ENCODE assay signal across 11 cellular contexts in genomic region chr13:113109151-113110047, GRCh38. TPM values are rescaled to one million over a fixed set of nuclear protein-coding genes. Genes with fewer than 3 reads are reported as not detected.
DNase-seq lines count a peak whose midpoint lies in the region; ATAC-seq and TF ChIP-seq lines count a peak whose summit lies in the region.
"Had no signal": no experiment of that assay in that cellular context is flagged by ENCODE, and none has a peak within 500 bp of the region (broad histone marks: within the 10 kb centered on the region; RNA-seq: fewer than 3 reads in every experiment).

No MANE protein-coding gene starts in this region.

- H3K9me3 Mint-ChIP-seq in glutamatergic neuron (ENCODE audit: unreplicated experiment) (peaks cover 6% of the 10 kb centered on the region), neural crest cell (no peaks in the 10 kb centered on the region)

- no peak overlapping the region for H3K4me3 Mint-ChIP-seq in glutamatergic neuron (ENCODE audit: unreplicated experiment)
- H3K4me3 Mint-ChIP-seq in neural crest cell = peak overlapping the region; percentile 69

- H3K27ac Mint-ChIP-seq in glutamatergic neuron (ENCODE audit: unreplicated experiment) = no peak overlapping the region
- no peak overlapping the region for H3K27ac Mint-ChIP-seq in neural crest cell (ENCODE audit: unreplicated experiment)

- ATAC-seq in left lobe of liver = no peak

- no peak for TF ChIP-seq CTCF in glutamatergic neuron (IDR thresholded peaks at IDR 0.05; ENCODE audit: partially characterized antibody, unreplicated experiment)
- no peak for TF ChIP-seq CTCF in neural crest cell (conservative IDR thresholded peaks at IDR 0.05)

- DNase-seq in stimulated activated CD4-positive, alpha-beta T cell treated with anti-CD3 and anti-CD28 coated beads, Interleukin-15, amount 100 ng/mL, for 24 hours = peak; percentile 23
- DNase-seq in stimulated activated CD4-positive, alpha-beta T cell treated with anti-CD3 and anti-CD28 coated beads, Interleukin-4, amount 100 ng/mL, for 4 hours = no peak
- DNase-seq in glutamatergic neuron (peak; percentile 44), neural crest cell (ENCODE audit: low read depth, low spot score) (no peak), left lobe of liver (ENCODE audit: low spot score) (no peak), NCI-H2029 treated with DMSO at 0.1 percent for 48 hours (lab: John Stamatoyannopoulos, UW) (no peak), amygdala (lab: John Stamatoyannopoulos, UW) (no peak)
- no peak for DNase-seq in stimulated activated CD4-positive, alpha-beta T cell treated with anti-CD3 and anti-CD28 coated beads, Interleukin-4, amount 100 ng/mL, for 24 hours
- DNase-seq: kidney glomerular epithelial cell had no signal

- no peaks in the 10 kb centered on the region for H3K4me1 Mint-ChIP-seq in glutamatergic neuron (ENCODE audit: low read depth, unreplicated experiment)
- H3K4me1 Mint-ChIP-seq in neural crest cell = no peaks in the 10 kb centered on the region

- peaks cover 4% of the 10 kb centered on the region for H3K27me3 Mint-ChIP-seq in glutamatergic neuron (ENCODE audit: unreplicated experiment)
- peaks cover 18% of the 10 kb centered on the region for H3K27me3 Mint-ChIP-seq in neural crest cell (ENCODE audit: low read depth)

- H3K36me3 Mint-ChIP-seq in glutamatergic neuron (ENCODE audit: unreplicated experiment) = no peaks in the 10 kb centered on the region
- H3K36me3 Mint-ChIP-seq in neural crest cell (ENCODE audit: low read depth) = no peaks in the 10 kb centered on the region

RNA-seq across cellular contexts. Expression of gene F7, which starts 3.8 kb away (rescaled TPM):
- not detected for total RNA-seq in glutamatergic neuron (ENCODE audit: unreplicated experiment)
- 1.0 and 1.2 TPM in 2 replicates for total RNA-seq in neural crest cell
- 99.6 TPM for total RNA-seq in left lobe of liver
- total RNA-seq: RPMI7951 had no signal

RNA-seq across cellular contexts. Expression of gene F10, which starts 13.2 kb away (rescaled TPM):
- total RNA-seq in glutamatergic neuron (ENCODE audit: unreplicated experiment) = 0.74 TPM
- total RNA-seq in neural crest cell = 0.89 and 1.0 TPM in 2 replicates
- 124 TPM for total RNA-seq in left lobe of liver
- total RNA-seq: RPMI7951 had no signal

RNA-seq across cellular contexts. Expression of gene PROZ, which starts 49.0 kb away (rescaled TPM):
- not detected for total RNA-seq in glutamatergic neuron (ENCODE audit: unreplicated experiment)
- total RNA-seq in neural crest cell = not detected in 2 replicates
- total RNA-seq in left lobe of liver = 50.2 TPM
- total RNA-seq: epithelial cell of proximal tubule, RPMI7951 had no signal

Comparison
In these comparisons a context has a peak if more than half of its experiments do, and no peak if none do; other contexts are left out.
1. DNase-seq: peak in stimulated activated CD4-positive, alpha-beta T cell treated with anti-CD3 and anti-CD28 coated beads, Interleukin-15, amount 100 ng/mL, for 24 hours (single experiment) and glutamatergic neuron (single experiment); none in stimulated activated CD4-positive, alpha-beta T cell treated with anti-CD3 and anti-CD28 coated beads, Interleukin-4, amount 100 ng/mL, for 4 hours (0 of 2), neural crest cell (single experiment), left lobe of liver (single experiment), NCI-H2029 treated with DMSO at 0.1 percent for 48 hours (single experiment), amygdala (0 of 56) and stimulated activated CD4-positive, alpha-beta T cell treated with anti-CD3 and anti-CD28 coated beads, Interleukin-4, amount 100 ng/mL, for 24 hours (single experiment).
2. RNA of gene F7, which starts 3.8 kb away (total RNA-seq): 99.6 TPM in left lobe of liver (single experiment); 1.0 to 1.2 TPM in neural crest cell and not detected in glutamatergic neuron (single experiment); every median in the first group is over 10 times any median in the second.
3. RNA of gene F10, which starts 13.2 kb away (total RNA-seq): 124 TPM in left lobe of liver (single experiment); 0.89 to 1.0 TPM in neural crest cell and 0.74 TPM in glutamatergic neuron (single experiment); every median in the first group is over 10 times any median in the second.
4. RNA of gene PROZ, which starts 49.0 kb away (total RNA-seq): 50.2 TPM in left lobe of liver (single experiment); not detected in glutamatergic neuron (single experiment) and not detected in neural crest cell; every median in the first group is over 10 times any median in the second.